In genomic region chr6:82251942-82252341, GRCh38 we compare ENCODE assay signal across 8 cellular contexts. TPM values are rescaled to one million over a fixed set of nuclear protein-coding genes. Genes with fewer than 3 reads are reported as not detected.
A peak's percentile ranks its signal among the peaks of the same experiment; 100 is the strongest.
DNase-seq lines count a peak whose midpoint lies in the region; ATAC-seq, FAIRE-seq and TF ChIP-seq lines count a peak whose summit lies in the region.

No MANE protein-coding gene starts in this region.

- H3K36me3 Mint-ChIP-seq in CD8-positive, alpha-beta T cell = peaks cover 5% of the 10 kb centered on the region
- H3K36me3 Mint-ChIP-seq in glutamatergic neuron (ENCODE audit: unreplicated experiment) = no peaks in the 10 kb centered on the region

- no peak for TF ChIP-seq POLR2A in GM12892 (IDR thresholded peaks at IDR 0.05; ENCODE audit: low read depth, low read length)

- peaks cover 2% of the 10 kb centered on the region for H3K27me3 Mint-ChIP-seq in CD8-positive, alpha-beta T cell (ENCODE audit: low read depth)
- H3K27me3 Mint-ChIP-seq in glutamatergic neuron (ENCODE audit: unreplicated experiment) = peaks cover 2% of the 10 kb centered on the region
- H3K27me3 Mint-ChIP-seq in stimulated activated naive CD8-positive, alpha-beta T cell treated with anti-CD3 and anti-CD28 coated beads, Interleukin-15, amount 100 ng/mL, for 72 hours = no peaks in the 10 kb centered on the region

- no peak overlapping the region for H3K4me3 ChIP-seq in CD8-positive, alpha-beta T cell (ENCODE audit: low read depth, low read length)

- H3K27ac Mint-ChIP-seq in CD8-positive, alpha-beta T cell = no peak overlapping the region
- H3K27ac Mint-ChIP-seq in glutamatergic neuron (ENCODE audit: unreplicated experiment) = no peak overlapping the region
- H3K27ac Mint-ChIP-seq in stimulated activated naive CD8-positive, alpha-beta T cell treated with anti-CD3 and anti-CD28 coated beads, Interleukin-15, amount 100 ng/mL, for 72 hours = no peak overlapping the region

- H3K27ac ChIP-seq in CD8-positive, alpha-beta T cell (ENCODE audit: low read depth, low read length) = no peak overlapping the region

- H3K27me3 ChIP-seq in CD8-positive, alpha-beta T cell (ENCODE audit: insufficient read depth, low read length) = no peaks in the 10 kb centered on the region

- CTCF ChIA-PET in CD8-positive, alpha-beta T cell (lab: Charles Lee) = interaction anchor here (0.7 to 1.6 kb wide), 4 partner anchors 10 to 943 kb away, joined by 3 read pairs; partner anchors contain the start of gene DOP1A

- no peaks in the 10 kb centered on the region for H3K36me3 ChIP-seq in CD8-positive, alpha-beta T cell (ENCODE audit: insufficient read depth, low read length)

- no peak for ATAC-seq in CD8-positive, alpha-beta T cell
- no peak for ATAC-seq in stimulated activated naive CD8-positive, alpha-beta T cell treated with anti-CD3 and anti-CD28 coated beads, Interleukin-15, amount 100 ng/mL, for 72 hours
- no peak for ATAC-seq in GM21786 (IDR thresholded peaks at IDR 0.05; ENCODE audit: unreplicated experiment)

- intact Hi-C loops in CD8-positive, alpha-beta T cell (cut with DNase I, micrococcal nuclease) = no loop called here

- peaks cover 6% of the 10 kb centered on the region for H3K4me1 ChIP-seq in CD8-positive, alpha-beta T cell (ENCODE audit: insufficient read depth, low read length)

- POLR2A ChIA-PET in CD8-positive, alpha-beta T cell (lab: Charles Lee) = no interaction called here

- H3K9me3 Mint-ChIP-seq in CD8-positive, alpha-beta T cell = no peaks in the 10 kb centered on the region
- peaks cover 5% of the 10 kb centered on the region for H3K9me3 Mint-ChIP-seq in glutamatergic neuron (ENCODE audit: unreplicated experiment)
- no peaks in the 10 kb centered on the region for H3K9me3 Mint-ChIP-seq in stimulated activated naive CD8-positive, alpha-beta T cell treated with anti-CD3 and anti-CD28 coated beads, Interleukin-15, amount 100 ng/mL, for 72 hours

- peaks cover 7% of the 10 kb centered on the region for H3K4me1 Mint-ChIP-seq in CD8-positive, alpha-beta T cell (ENCODE audit: low read depth)
- peaks cover under 1% of the 10 kb centered on the region for H3K4me1 Mint-ChIP-seq in glutamatergic neuron (ENCODE audit: low read depth, unreplicated experiment)
- H3K4me1 Mint-ChIP-seq in stimulated activated naive CD8-positive, alpha-beta T cell treated with anti-CD3 and anti-CD28 coated beads, Interleukin-15, amount 100 ng/mL, for 72 hours = peaks cover 9% of the 10 kb centered on the region

- DNase-seq in CD8-positive, alpha-beta T cell = no peak
- peak; percentile 29 for DNase-seq in HTR-8/SVneo (ENCODE audit: insufficient read length, low spot score)
- DNase-seq in SKM-1 treated with dmso at 0.1 percent for 144 hours (lab: John Stamatoyannopoulos, UW; ENCODE audit: unreplicated experiment) = peak; percentile 27
- DNase-seq in glutamatergic neuron = no peak
- DNase-seq in stimulated activated naive CD8-positive, alpha-beta T cell treated with anti-CD3 and anti-CD28 coated beads, Interleukin-15, amount 100 ng/mL, for 72 hours = no peak
- DNase-seq in NCI-H446 treated with DMSO at 0.1 percent for 48 hours (lab: John Stamatoyannopoulos, UW) = no peak
- DNase-seq in GM12892 (ENCODE audit: insufficient read length) = no peak

- peak; percentile 49 for TF ChIP-seq CTCF in CD8-positive, alpha-beta T cell (IDR thresholded peaks at IDR 0.05)
- peak; percentile 43 for TF ChIP-seq CTCF in glutamatergic neuron (IDR thresholded peaks at IDR 0.05; ENCODE audit: partially characterized antibody, unreplicated experiment)

- H3K4me3 Mint-ChIP-seq in CD8-positive, alpha-beta T cell = no peak overlapping the region
- no peak overlapping the region for H3K4me3 Mint-ChIP-seq in glutamatergic neuron (ENCODE audit: unreplicated experiment)
- no peak overlapping the region for H3K4me3 Mint-ChIP-seq in stimulated activated naive CD8-positive, alpha-beta T cell treated with anti-CD3 and anti-CD28 coated beads, Interleukin-15, amount 100 ng/mL, for 72 hours

- FAIRE-seq in HTR-8/SVneo (lab: Jason Lieb, UNC) (no peak), GM12892 (lab: Jason Lieb, UNC) (no peak)

- no peaks in the 10 kb centered on the region for H3K9me3 ChIP-seq in CD8-positive, alpha-beta T cell (ENCODE audit: low read length)

RNA-seq across cellular contexts. Expression of gene IBTK, which starts 4.4 kb away (rescaled TPM):
- 1 to 10 TPM; 9.7 to 9.9 TPM for total RNA-seq in CD8-positive, alpha-beta T cell
- 36.1 TPM for total RNA-seq in glutamatergic neuron (ENCODE audit: unreplicated experiment)
- polyA plus RNA-seq in GM12892 (2012; ENCODE audit: missing spikeins) = 26.6 TPM

Comparison
In these comparisons a context has a peak if more than half of its experiments do, and no peak if none do; other contexts are left out.
1. DNase-seq: peak in HTR-8/SVneo (single experiment) and SKM-1 treated with dmso at 0.1 percent for 144 hours (single experiment); none in CD8-positive, alpha-beta T cell (0 of 7), glutamatergic neuron (single experiment), stimulated activated naive CD8-positive, alpha-beta T cell treated with anti-CD3 and anti-CD28 coated beads, Interleukin-15, amount 100 ng/mL, for 72 hours (0 of 2), NCI-H446 treated with DMSO at 0.1 percent for 48 hours (single experiment) and GM12892 (single experiment).